Comparison of ENCODE assay signal across 8 cellular contexts in the genomic region with DNA sequence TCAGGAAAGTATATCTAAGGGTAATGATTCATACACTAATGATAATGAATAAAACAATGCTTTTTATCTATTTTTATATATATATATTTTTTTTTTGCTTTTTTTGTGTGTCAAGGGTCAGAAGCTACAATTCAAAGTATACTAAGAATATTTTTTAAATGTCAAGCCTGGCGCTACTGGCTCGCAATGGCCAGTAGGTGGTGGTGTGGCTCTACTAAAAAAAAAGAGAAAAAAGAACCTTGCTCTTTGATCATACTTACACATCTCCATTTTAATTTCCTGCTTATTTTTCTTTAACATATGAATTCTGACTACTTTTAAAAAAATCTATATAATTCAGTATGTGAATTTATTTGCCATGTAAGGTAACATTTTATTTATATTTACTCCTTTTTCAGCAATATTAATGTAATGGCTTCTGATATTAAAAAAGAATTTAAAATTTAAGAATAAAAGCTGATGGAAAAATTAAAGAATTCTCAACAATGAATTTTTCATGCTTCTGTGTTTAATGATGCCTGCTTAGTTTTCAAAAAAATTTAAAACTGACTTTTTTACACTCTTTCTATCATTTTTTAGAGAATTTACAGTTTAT.
DNase-seq lines count a peak whose midpoint lies in the region; ATAC-seq and TF ChIP-seq lines count a peak whose summit lies in the region.

No MANE protein-coding gene starts in this region.

- H3K9me3 ChIP-seq in right lobe of liver = no peaks in the 10 kb centered on the region
- H3K9me3 ChIP-seq in upper lobe of right lung = no peaks in the 10 kb centered on the region

- ATAC-seq in GM19023 (IDR thresholded peaks at IDR 0.05; ENCODE audit: unreplicated experiment) (peak; percentile 64), HG03439 (IDR thresholded peaks at IDR 0.05; ENCODE audit: unreplicated experiment) (peak; percentile 85), right lobe of liver (peak; percentile 65 to 82 (median 78)), upper lobe of right lung (peak; percentile 62)

- 0% methylated on average over 2 of the region's 2 CpGs for WGBS in right lobe of liver (ENCODE audit: insufficient coverage, low coverage, low lambda C conversion rate, missing lambda C conversion rate)

- H3K36me3 ChIP-seq in right lobe of liver (no peaks in the 10 kb centered on the region), upper lobe of right lung (no peaks in the 10 kb centered on the region)

- no peak overlapping the region for H3K27ac ChIP-seq in right lobe of liver
- no peak overlapping the region for H3K27ac ChIP-seq in upper lobe of right lung

- TF ChIP-seq CTCF in cardiac fibroblast (IDR thresholded peaks at IDR 0.05; ENCODE audit: low read depth, low read length) (peak; percentile 66), right lobe of liver (IDR thresholded peaks at IDR 0.05) (peak; percentile 52 to 87 (median 86)), upper lobe of right lung (IDR thresholded peaks at IDR 0.05) (peak; percentile 85)

- H3K4me1 ChIP-seq in right lobe of liver = no peaks in the 10 kb centered on the region
- H3K4me1 ChIP-seq in upper lobe of right lung = no peaks in the 10 kb centered on the region

- DNase-seq in DMS114 treated with DMSO at 0.1 percent for 48 hours (lab: John Stamatoyannopoulos, UW; ENCODE audit: unreplicated experiment) (peak; percentile 74), NOMO-1 treated with dmso at 0.1 percent for 144 hours (lab: John Stamatoyannopoulos, UW; ENCODE audit: unreplicated experiment) (peak; percentile 28), cardiac fibroblast (ENCODE audit: low read depth in 2 of 2) (peak; percentile 81 to 82), right lobe of liver (no peak), upper lobe of right lung (no peak), C1 segment of cervical spinal cord (lab: John Stamatoyannopoulos, UW) (no peak)

- intact Hi-C loops in right lobe of liver (cut with DNase I) = no loop called here
- intact Hi-C loops in upper lobe of right lung (cut with DNase I) = loop anchor here (10.0 kb wide), 1 partner anchor 450 kb away; the partner anchor contains the start of gene COL3A1

- no peak for TF ChIP-seq POLR2A in right lobe of liver (IDR thresholded peaks at IDR 0.05)

- no peak overlapping the region for H3K4me3 ChIP-seq in cardiac fibroblast (replicated peaks in 1 of 2; ENCODE audit: low read depth in 2 of 2, low read length in 2 of 2)
- H3K4me3 ChIP-seq in right lobe of liver = no peak overlapping the region
- H3K4me3 ChIP-seq in upper lobe of right lung = no peak overlapping the region

- H3K27me3 ChIP-seq in right lobe of liver (no peaks in the 10 kb centered on the region), upper lobe of right lung (no peaks in the 10 kb centered on the region)

Comparison
In these comparisons a context has a peak if more than half of its experiments do, and no peak if none do; other contexts are left out.
1. DNase-seq: peak in DMS114 treated with DMSO at 0.1 percent for 48 hours (single experiment), NOMO-1 treated with dmso at 0.1 percent for 144 hours (single experiment) and cardiac fibroblast (2 of 2); none in right lobe of liver (0 of 3), upper lobe of right lung (single experiment) and C1 segment of cervical spinal cord (0 of 14).
2. Peak in every context shown above with its lines, with median percentiles within 50 percentile points of each other: ATAC-seq and CTCF ChIP-seq.